In genomic region chr4:147368948-147369347, GRCh38 we compare ENCODE assay signal across 23 cellular contexts.
DNase-seq lines count a peak whose midpoint lies in the region; ATAC-seq, FAIRE-seq and TF ChIP-seq lines count a peak whose summit lies in the region.
"Had no signal": no experiment of that assay in that cellular context is flagged by ENCODE, and none has a peak within 500 bp of the region (broad histone marks: within the 10 kb centered on the region; RNA-seq: fewer than 3 reads in every experiment).

No MANE protein-coding gene starts in this region.

- H3K4ac ChIP-seq in IMR-90 (ENCODE audit: low read depth, low read length) = no peak overlapping the region

- H2AK9ac ChIP-seq in IMR-90 (replicated peaks; ENCODE audit: low read depth, low read length, poor library complexity) = no peak overlapping the region

- TF ChIP-seq RAD21 in IMR-90 (IDR thresholded peaks at IDR 0.05; ENCODE audit: low read length) = no peak

- H3K27ac ChIP-seq in IMR-90 (ENCODE audit: insufficient read depth, low read length) = no peak overlapping the region
- H3K27ac ChIP-seq: A549; BLaER1 treated with 17β-estradiol and CSF1 and Interleukin-3, amounts not matched to agents 10 nM and 100 nM; HL-60 had no signal

- dilution Hi-C loops in IMR-90 (cut with HindIII; ENCODE audit: low sequenced_read_pairs, unreplicated experiment) = no loop called here

- no peak overlapping the region for H2BK15ac ChIP-seq in IMR-90 (ENCODE audit: low read depth, low read length)

- H4K20me1 ChIP-seq in IMR-90 (ENCODE audit: insufficient read depth, low read length) = no peaks in the 10 kb centered on the region
- H4K20me1 ChIP-seq: BLaER1 treated with 17β-estradiol and CSF1 and Interleukin-3, amounts not matched to agents 10 nM and 100 nM had no signal

- no peak overlapping the region for H4K91ac ChIP-seq in IMR-90 (ENCODE audit: insufficient read depth, low read depth, low read length)

- H3K79me1 ChIP-seq in IMR-90 (ENCODE audit: low read depth in 1 of 2, low read length in 2 of 2) = no peaks in the 10 kb centered on the region

- no peak overlapping the region for H3K9ac ChIP-seq in IMR-90 (ENCODE audit: low read depth, low read length)
- H3K9ac ChIP-seq: BLaER1 treated with 17β-estradiol and CSF1 and Interleukin-3, amounts not matched to agents 10 nM and 100 nM had no signal

- POLR2A ChIA-PET in IMR-90 (lab: Charles Lee; ENCODE audit: unreplicated experiment) = no interaction called here

- no peak overlapping the region for H3K4me2 ChIP-seq in IMR-90 (ENCODE audit: low read depth, low read length)
- H3K4me2 ChIP-seq: A549; BLaER1 treated with 17β-estradiol and CSF1 and Interleukin-3, amounts not matched to agents 10 nM and 100 nM had no signal

- no peak overlapping the region for H3K23ac ChIP-seq in IMR-90 (ENCODE audit: low read depth, low read length)

- peaks cover 5% of the 10 kb centered on the region; the same call in 1 of the 2 replicates for H3K4me1 ChIP-seq in IMR-90 (ENCODE audit: control insufficient read depth, insufficient read depth, low read length)

- no peak overlapping the region for H3K56ac ChIP-seq in IMR-90 (ENCODE audit: extremely low read depth, insufficient read depth, low read length)

- FAIRE-seq in bronchial epithelial cell (lab: Jason Lieb, UNC) = no peak
- FAIRE-seq: A549, H54, HTR-8/SVneo, RCC 7860 had no signal

- no peak overlapping the region for H3K14ac ChIP-seq in IMR-90 (replicated peaks; ENCODE audit: low read depth, low read length)

- no peaks in the 10 kb centered on the region for H3K9me3 ChIP-seq in IMR-90 (ENCODE audit: control insufficient read depth, insufficient read depth, low read length)
- H3K9me3 ChIP-seq: A549; BLaER1 treated with 17β-estradiol and CSF1 and Interleukin-3, amounts not matched to agents 10 nM and 100 nM; MG63 had no signal

- H3K4me3 ChIP-seq in IMR-90 (ENCODE audit: insufficient read depth, low read depth, low read length) (no peak overlapping the region), bronchial epithelial cell (ENCODE audit: low read depth, low read length) (no peak overlapping the region), foreskin fibroblast (ENCODE audit: low read depth in 1 of 2, low read length in 2 of 2) (no peak overlapping the region)
- H3K4me3 ChIP-seq: A549; BLaER1 treated with 17β-estradiol and CSF1 and Interleukin-3, amounts not matched to agents 10 nM and 100 nM; MG63 had no signal

- no peak overlapping the region for H3K18ac ChIP-seq in IMR-90 (ENCODE audit: low read depth, low read length)

- no peak overlapping the region for H2AFZ ChIP-seq in IMR-90 (replicated peaks; ENCODE audit: low read length, poor library complexity)

- peak overlapping the region; percentile 7 for H2BK5ac ChIP-seq in IMR-90 (ENCODE audit: low read depth, low read length, poor library complexity, severe bottlenecking)

- peak; percentile 59 for ATAC-seq in IMR-90 (ENCODE audit: low read depth)
- ATAC-seq in GM21717 (IDR thresholded peaks at IDR 0.05; ENCODE audit: unreplicated experiment) = no peak
- ATAC-seq: A549 had no signal

- H3K27me3 ChIP-seq in IMR-90 (ENCODE audit: control insufficient read depth, insufficient read depth, low read length) (no peaks in the 10 kb centered on the region), bronchial epithelial cell (ENCODE audit: control insufficient read depth, insufficient read depth, low read length) (no peaks in the 10 kb centered on the region)
- H3K27me3 ChIP-seq: BLaER1 treated with 17β-estradiol and CSF1 and Interleukin-3, amounts not matched to agents 10 nM and 100 nM; MG63 had no signal

- H4K8ac ChIP-seq in IMR-90 (ENCODE audit: low read depth in 2 of 2, low read length in 2 of 2) = no peak overlapping the region; a peak in 1 of 4 replicates

- DNase-seq in IMR-90 (peak; percentile 66), bronchial epithelial cell (ENCODE audit: low read depth) (peak; percentile 14), foreskin fibroblast (peak; percentile 43 to 78), renal cortical epithelial cell (ENCODE audit: low read depth) (peak; percentile 38), NCI-H2196 (lab: John Stamatoyannopoulos, UW; ENCODE audit: unreplicated experiment) (no peak)
- no peak for DNase-seq in NK-92 treated with Interleukin-12 subunit alpha and Interleukin-12 subunit beta, amount 100 ng/mL, for 24 hours (lab: John Stamatoyannopoulos, UW)
- no peak for DNase-seq in activated CD4-positive, CD25-positive, alpha-beta regulatory T cell (lab: John Stamatoyannopoulos, UW)
- DNase-seq: CD8-positive, alpha-beta memory T cell; DMS53; Karpas-422; MG63; NCI-H1092; NCI-H2081; NCI-H2171 treated with DMSO at 0.1 percent for 48 hours; NCI-H446 treated with DMSO at 0.1 percent for 48 hours; Right ventricle myocardium superior had no signal

- CTCF ChIA-PET in IMR-90 (lab: Yijun Ruan, JAX) = interaction anchor here (1.1 kb wide), 1 partner anchor 9 kb away, joined by 3 read pairs; no protein-coding TSS in a partner anchor

- H2AK5ac ChIP-seq in IMR-90 (ENCODE audit: low read depth, low read length) = no peak overlapping the region

- no peak overlapping the region for H2BK120ac ChIP-seq in IMR-90 (ENCODE audit: low read depth, low read length)

- no peaks in the 10 kb centered on the region for H3K9me1 ChIP-seq in IMR-90 (ENCODE audit: insufficient read depth, low read length)

- H4K5ac ChIP-seq in IMR-90 (ENCODE audit: low read depth, low read length) = no peak overlapping the region

- in situ Hi-C loops in IMR-90 (cut with MboI; ENCODE audit: low sequenced_read_pairs) = no loop called here

- BruUV-seq in IMR-90 (replicated peaks; lab: Mats Ljungman, UMichigan) = no TSS peak

- intact Hi-C loops in IMR-90 (cut with micrococcal nuclease) = no loop called here

- TF ChIP-seq CTCF in IMR-90 (conservative IDR thresholded peaks at IDR 0.05; ENCODE audit: low read depth, low read length) (no peak), bronchial epithelial cell (IDR thresholded peaks at IDR 0.05; ENCODE audit: insufficient read depth, low read length, severe bottlenecking) (no peak), foreskin fibroblast (IDR thresholded peaks at IDR 0.05; ENCODE audit: low read depth, low read length) (no peak)

- TF ChIP-seq POLR2A in IMR-90 (IDR thresholded peaks at IDR 0.05; ENCODE audit: low read depth, low read length) = no peak

- H3K36me3 ChIP-seq in IMR-90 (ENCODE audit: control insufficient read depth, insufficient read depth, low read length) = no peaks in the 10 kb centered on the region
- H3K36me3 ChIP-seq in bronchial epithelial cell (ENCODE audit: control insufficient read depth, insufficient read depth, low read length) = no peaks in the 10 kb centered on the region
- H3K36me3 ChIP-seq: BLaER1 treated with 17β-estradiol and CSF1 and Interleukin-3, amounts not matched to agents 10 nM and 100 nM; MG63 had no signal

- H2BK20ac ChIP-seq in IMR-90 (ENCODE audit: low read depth, low read length) = no peak overlapping the region

TF ChIP-seq in IMR-90, 13 proteins besides CTCF, POLR2A, EP300 and RAD21:
- TF ChIP-seq BHLHE40 (IDR thresholded peaks at IDR 0.05; ENCODE audit: low read depth, low read length) = no peak
- TF ChIP-seq RFX5 (IDR thresholded peaks at IDR 0.05; ENCODE audit: low read depth, low read length) = no peak
- no peak for TF ChIP-seq MAZ (IDR thresholded peaks at IDR 0.05; ENCODE audit: borderline replicate concordance, low read depth, low read length)

Comparison
In these comparisons a context has a peak if more than half of its experiments do, and no peak if none do; other contexts are left out.
1. DNase-seq: peak in IMR-90 (single experiment), bronchial epithelial cell (single experiment), foreskin fibroblast (2 of 2) and renal cortical epithelial cell (single experiment); none in NCI-H2196 (single experiment), NK-92 treated with Interleukin-12 subunit alpha and Interleukin-12 subunit beta, amount 100 ng/mL, for 24 hours (single experiment) and activated CD4-positive, CD25-positive, alpha-beta regulatory T cell (0 of 4).